In the genomic region with DNA sequence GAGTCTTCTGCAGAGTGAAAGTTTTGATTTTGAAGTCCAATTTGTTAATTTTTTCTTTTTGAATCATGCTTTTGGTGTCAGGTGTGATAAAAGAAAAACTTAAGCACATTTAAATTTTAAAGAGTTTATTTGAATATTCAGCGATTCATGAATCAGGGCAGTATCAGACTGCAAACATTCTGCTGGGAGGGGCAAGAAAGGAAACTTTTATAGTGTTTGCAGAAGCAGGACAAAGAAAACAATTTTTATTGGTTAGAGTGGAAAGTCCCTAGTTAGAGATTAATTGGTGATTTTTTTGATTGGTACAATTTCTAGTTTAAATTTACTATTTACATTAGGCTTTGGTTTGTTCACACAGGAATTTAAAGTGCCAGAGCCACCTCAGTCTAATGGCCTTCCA, we compare ENCODE assay signal across 36 cellular contexts. TPM values are rescaled to one million over a fixed set of nuclear protein-coding genes. Genes with fewer than 3 reads are reported as not detected.
"Had no signal": no experiment of that assay in that cellular context is flagged by ENCODE, and none has a peak within 500 bp of the region (broad histone marks: within the 10 kb centered on the region; RNA-seq: fewer than 3 reads in every experiment).

No MANE protein-coding gene starts in this region.

- H2AFZ ChIP-seq: hepatocyte, parathyroid adenoma had no signal

- H3K4me3 ChIP-seq: esophagus muscularis mucosa, hepatocyte, thoracic aorta, vagina had no signal

- H3K79me2 ChIP-seq: hepatocyte, parathyroid adenoma had no signal

- FAIRE-seq: small intestine had no signal

- H3K27ac Mint-ChIP-seq: activated CD4-positive, alpha-beta memory T cell treated with anti-CD3 and anti-CD28 coated beads for 36 hours; activated CD4-positive, alpha-beta T cell treated with anti-CD3 and anti-CD28 coated beads, Interleukin-2, amount 10 ng/mL, durations not matched to agents 24 days and 14 days; activated naive CD4-positive, alpha-beta T cell treated with anti-CD3 and anti-CD28 coated beads, Interleukin-2, amount 10 ng/mL, durations not matched to agents 7 days and 5 days; activated naive CD8-positive, alpha-beta T cell treated with anti-CD3 and anti-CD28 coated beads, Interleukin-2, amount 10 ng/mL, durations not matched to agents 7 days and 5 days; activated T-helper 1 cell treated with anti-CD3 and anti-CD28 coated beads, Interleukin-12 subunit alpha, Interleukin-12 subunit beta, Interleukin-2, Interleukin-4 antibody, amounts not matched to agents 30 ng/mL and 10 ng/mL and 1 ng/mL, durations not matched to agents 14 hours and 24 hours and 36 hours; dendritic cell treated with granulocyte-macrophage colony-stimulating factor and Interleukin-4, amounts not matched to agents 40 ng/mL and 50 ng/mL, for 4 days; endodermal cell; memory B cell; naive thymus-derived CD8-positive, alpha-beta T cell; stimulated activated effector memory CD8-positive, alpha-beta T cell treated with anti-CD3 and anti-CD28 coated beads, Interleukin-12 subunit alpha, Interleukin-12 subunit beta, amount 100 ng/mL, for 72 hours; stimulated activated naive CD8-positive, alpha-beta T cell treated with anti-CD3 and anti-CD28 coated beads, Interleukin-15, Interleukin-2, amounts not matched to agents 100 ng/mL and 50 ng/mL, for 24 hours; T-helper 1 cell treated with Interleukin-12 subunit alpha and Interleukin-12 subunit beta and Interleukin-4 antibody, amounts not matched to agents 30 μg/mL and 1 μg/mL, for 36 hours; type B pancreatic cell had no signal

- H3K9ac ChIP-seq: parathyroid adenoma had no signal

- H3K9me3 Mint-ChIP-seq: activated naive CD4-positive, alpha-beta T cell treated with anti-CD3 and anti-CD28 coated beads, Interleukin-2, amount 10 ng/mL, durations not matched to agents 7 days and 5 days; T-helper 1 cell treated with Interleukin-12 subunit alpha and Interleukin-12 subunit beta and Interleukin-4 antibody, amounts not matched to agents 30 μg/mL and 1 μg/mL, for 36 hours had no signal

- DNase-seq: activated CD4-positive, alpha-beta memory T cell treated with anti-CD3 and anti-CD28 coated beads for 36 hours; activated CD4-positive, alpha-beta T cell treated with anti-CD3 and anti-CD28 coated beads, Interleukin-2, amount 10 ng/mL, durations not matched to agents 24 days and 14 days; activated CD4-positive, CD25-positive, alpha-beta regulatory T cell treated with anti-CD3 and anti-CD28 coated beads, Interleukin-2, amount 50 U/mL, for 72 hours; activated CD8-positive, alpha-beta memory T cell treated with anti-CD3 and anti-CD28 coated beads, Interleukin-2, amount 50 U/mL, for 4 hours; activated gamma-delta T cell; activated naive CD4-positive, alpha-beta T cell treated with anti-CD3 and anti-CD28 coated beads, Interleukin-2, amount 10 ng/mL, durations not matched to agents 7 days and 5 days; activated naive CD8-positive, alpha-beta T cell treated with anti-CD3 and anti-CD28 coated beads, Interleukin-2, amount 10 ng/mL, durations not matched to agents 7 days and 5 days; activated T-cell treated with anti-CD3 and anti-CD28 coated beads, Interleukin-2, amount 50 U/mL, for 1 hour; brain microvascular endothelial cell; caudate nucleus; endodermal cell; foreskin keratinocyte; islet precursor cell; midbrain; naive thymus-derived CD8-positive, alpha-beta T cell; nucleus accumbens; small intestine; stimulated activated CD4-positive, alpha-beta T cell treated with anti-CD3 and anti-CD28 coated beads, Interleukin-4, amount 100 ng/mL, for 24 hours; SW 1271; T1000 had no signal

- H3K4me3 Mint-ChIP-seq: activated CD4-positive, alpha-beta memory T cell treated with anti-CD3 and anti-CD28 coated beads for 36 hours; activated CD4-positive, alpha-beta T cell treated with anti-CD3 and anti-CD28 coated beads, Interleukin-2, amount 10 ng/mL, durations not matched to agents 24 days and 14 days; activated naive CD4-positive, alpha-beta T cell treated with anti-CD3 and anti-CD28 coated beads, Interleukin-2, amount 10 ng/mL, durations not matched to agents 7 days and 5 days; activated naive CD8-positive, alpha-beta T cell treated with anti-CD3 and anti-CD28 coated beads, Interleukin-2, amount 10 ng/mL, durations not matched to agents 7 days and 5 days; activated T-helper 1 cell treated with anti-CD3 and anti-CD28 coated beads, Interleukin-12 subunit alpha, Interleukin-12 subunit beta, Interleukin-2, Interleukin-4 antibody, amounts not matched to agents 30 ng/mL and 10 ng/mL and 1 ng/mL, durations not matched to agents 14 hours and 24 hours and 36 hours; dendritic cell treated with granulocyte-macrophage colony-stimulating factor and Interleukin-4, amounts not matched to agents 40 ng/mL and 50 ng/mL, for 4 days; endodermal cell; memory B cell; naive thymus-derived CD8-positive, alpha-beta T cell; neural crest cell; stimulated activated effector memory CD8-positive, alpha-beta T cell treated with anti-CD3 and anti-CD28 coated beads, Interleukin-12 subunit alpha, Interleukin-12 subunit beta, amount 100 ng/mL, for 72 hours; stimulated activated naive CD8-positive, alpha-beta T cell treated with anti-CD3 and anti-CD28 coated beads, Interleukin-15, Interleukin-2, amounts not matched to agents 100 ng/mL and 50 ng/mL, for 24 hours; T-helper 1 cell treated with Interleukin-12 subunit alpha and Interleukin-12 subunit beta and Interleukin-4 antibody, amounts not matched to agents 30 μg/mL and 1 μg/mL, for 36 hours; type B pancreatic cell had no signal

- H3K4me1 Mint-ChIP-seq: activated CD4-positive, alpha-beta T cell treated with anti-CD3 and anti-CD28 coated beads, Interleukin-2, amount 10 ng/mL, durations not matched to agents 24 days and 14 days; activated naive CD4-positive, alpha-beta T cell treated with anti-CD3 and anti-CD28 coated beads, Interleukin-2, amount 10 ng/mL, durations not matched to agents 7 days and 5 days; naive thymus-derived CD8-positive, alpha-beta T cell; neural crest cell; stimulated activated effector memory CD8-positive, alpha-beta T cell treated with anti-CD3 and anti-CD28 coated beads, Interleukin-12 subunit alpha, Interleukin-12 subunit beta, amount 100 ng/mL, for 72 hours had no signal

- H3K9me3 ChIP-seq: thoracic aorta had no signal

- ATAC-seq: foreskin keratinocyte; naive thymus-derived CD8-positive, alpha-beta T cell; sciatic nerve; stimulated activated effector memory CD8-positive, alpha-beta T cell treated with anti-CD3 and anti-CD28 coated beads, Interleukin-12 subunit alpha, Interleukin-12 subunit beta, amount 100 ng/mL, for 72 hours had no signal

- H3K4me1 ChIP-seq: foreskin keratinocyte, parathyroid adenoma, vagina had no signal

- H3K27ac ChIP-seq: brain microvascular endothelial cell, foreskin keratinocyte, hepatocyte, parathyroid adenoma, thoracic aorta, vagina had no signal

- H3K36me3 Mint-ChIP-seq: activated CD4-positive, alpha-beta memory T cell treated with anti-CD3 and anti-CD28 coated beads for 36 hours; activated naive CD4-positive, alpha-beta T cell treated with anti-CD3 and anti-CD28 coated beads, Interleukin-2, amount 10 ng/mL, durations not matched to agents 7 days and 5 days; activated naive CD8-positive, alpha-beta T cell treated with anti-CD3 and anti-CD28 coated beads, Interleukin-2, amount 10 ng/mL, durations not matched to agents 7 days and 5 days; stimulated activated effector memory CD8-positive, alpha-beta T cell treated with anti-CD3 and anti-CD28 coated beads, Interleukin-12 subunit alpha, Interleukin-12 subunit beta, amount 100 ng/mL, for 72 hours had no signal

- H3K36me3 ChIP-seq: brain microvascular endothelial cell, esophagus muscularis mucosa, thoracic aorta, vagina had no signal

- H3K4me2 ChIP-seq: hepatocyte had no signal

- H3K27me3 ChIP-seq: brain microvascular endothelial cell, hepatocyte, vagina had no signal

RNA-seq across cellular contexts. Expression of a gene that starts 1.5 kb away (rescaled TPM):
- total RNA-seq: activated CD4-positive, alpha-beta memory T cell treated with anti-CD3 and anti-CD28 coated beads for 36 hours; activated CD4-positive, alpha-beta T cell treated with anti-CD3 and anti-CD28 coated beads, Interleukin-2, amount 10 ng/mL, durations not matched to agents 24 days and 14 days; activated CD8-positive, alpha-beta memory T cell treated with anti-CD3 and anti-CD28 coated beads for 36 hours; activated naive CD8-positive, alpha-beta T cell treated with anti-CD3 and anti-CD28 coated beads, Interleukin-2, amount 10 ng/mL, durations not matched to agents 7 days and 5 days; activated T-helper 1 cell treated with anti-CD3 and anti-CD28 coated beads, Interleukin-12 subunit alpha, Interleukin-12 subunit beta, Interleukin-2, Interleukin-4 antibody, amounts not matched to agents 30 ng/mL and 10 ng/mL and 1 ng/mL, durations not matched to agents 14 hours and 24 hours and 36 hours; astrocyte; endodermal cell; foreskin keratinocyte; naive thymus-derived CD8-positive, alpha-beta T cell; neural crest cell had no signal
- polyA plus RNA-seq: foreskin keratinocyte had no signal
